In the genomic region with DNA sequence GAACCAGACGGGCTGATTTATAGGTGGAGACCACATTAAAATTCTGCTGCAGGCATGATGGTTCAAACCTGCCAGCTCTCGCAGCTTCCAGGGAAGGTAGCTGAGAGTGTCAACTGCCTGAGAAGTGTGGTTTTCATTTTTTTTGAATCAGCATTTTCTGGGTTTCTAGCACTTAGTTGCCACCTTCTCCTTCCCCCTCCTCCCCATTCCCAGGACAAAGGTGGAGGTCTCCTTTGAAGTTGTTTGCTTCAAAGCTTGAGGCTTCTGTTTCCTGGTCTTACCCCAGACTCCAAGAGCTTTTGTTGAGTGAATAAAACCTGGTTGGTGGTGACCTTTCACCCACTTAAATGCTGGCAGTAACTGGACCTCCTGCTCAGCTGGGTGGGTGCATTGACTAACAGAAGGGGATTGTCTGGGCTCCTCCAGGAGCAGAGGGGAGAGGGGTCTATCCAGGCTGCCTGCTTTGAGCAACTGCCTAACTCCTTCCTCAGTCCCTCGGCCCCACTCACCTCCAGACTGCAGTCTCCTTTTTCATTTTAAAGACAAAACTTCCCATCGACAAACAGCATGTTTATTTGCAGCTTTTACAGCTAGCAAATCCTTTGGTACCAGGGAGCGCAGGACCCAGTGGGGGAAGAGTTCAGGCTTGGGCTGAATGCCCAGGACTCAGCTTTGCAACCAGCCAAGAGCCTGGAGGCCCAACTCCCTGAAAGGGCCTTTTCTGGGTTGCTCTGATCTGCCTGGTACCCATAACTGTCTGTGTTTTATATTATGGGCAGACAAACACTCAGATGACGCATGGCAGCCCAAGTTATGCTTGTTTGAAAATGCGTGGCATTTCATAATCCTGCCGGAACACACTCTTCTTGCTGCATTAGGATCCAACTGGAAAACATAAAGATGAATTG, we compare ENCODE assay signal across 7 cellular contexts. TPM values are rescaled to one million over a fixed set of nuclear protein-coding genes. Genes with fewer than 3 reads are reported as not detected.
DNase-seq lines count a peak whose midpoint lies in the region; ATAC-seq and TF ChIP-seq lines count a peak whose summit lies in the region.

No MANE protein-coding gene starts in this region.

- H3K18ac ChIP-seq in mesenchymal stem cell (ENCODE audit: low read depth in 1 of 2, low read length in 2 of 2) = no peak overlapping the region

- peak overlapping the region; percentile 90 for H3K4me3 Mint-ChIP-seq in endodermal cell

- H3K27ac Mint-ChIP-seq in endodermal cell = peak overlapping the region; percentile 85

- no peak overlapping the region for H3K4ac ChIP-seq in mesenchymal stem cell (ENCODE audit: low read depth in 1 of 2, low read length in 2 of 2)

- H3K27me3 ChIP-seq in endodermal cell (ENCODE audit: control insufficient read depth, insufficient read depth, low read length, poor library complexity, severe bottlenecking) = no peaks in the 10 kb centered on the region
- H3K27me3 ChIP-seq in mesenchymal stem cell (ENCODE audit: control insufficient read depth in 1 of 2, insufficient read depth in 1 of 2, low read length in 2 of 2) = no peaks in the 10 kb centered on the region
- peaks cover 0 to 4% (median 0%) of the 10 kb centered on the region in 4 donors for H3K27me3 ChIP-seq in upper lobe of left lung

- ATAC-seq in upper lobe of left lung (ENCODE audit: low FRiP score in 2 of 2) (peak; percentile 12 to 23), GM18520 (IDR thresholded peaks at IDR 0.05; ENCODE audit: unreplicated experiment) (no peak), GM18873 (IDR thresholded peaks at IDR 0.05; ENCODE audit: low FRiP score, unreplicated experiment) (no peak)

- peaks cover 37% of the 10 kb centered on the region for H3K4me1 Mint-ChIP-seq in endodermal cell

- H3K9me3 Mint-ChIP-seq in endodermal cell = no peaks in the 10 kb centered on the region

- H3K23ac ChIP-seq in mesenchymal stem cell (ENCODE audit: low read length in 2 of 2) = no peak overlapping the region

- H3K9me3 ChIP-seq in endodermal cell (ENCODE audit: control insufficient read depth, low read length) (no peaks in the 10 kb centered on the region), mesenchymal stem cell (ENCODE audit: control insufficient read depth, low read length) (no peaks in the 10 kb centered on the region), upper lobe of left lung (no peaks in the 10 kb centered on the region)

- H2BK120ac ChIP-seq in mesenchymal stem cell (ENCODE audit: low read depth, low read length) = peak overlapping the region; percentile 22

- no peak overlapping the region for H2BK15ac ChIP-seq in mesenchymal stem cell (ENCODE audit: low read depth, poor library complexity, severe bottlenecking)

- H3K79me1 ChIP-seq in mesenchymal stem cell (replicated peaks; ENCODE audit: low read length, poor library complexity, severe bottlenecking) = peaks cover 3% of the 10 kb centered on the region

- peak in 2 of 4 donors; percentile 35 to 49 for TF ChIP-seq POLR2A in upper lobe of left lung (IDR thresholded peaks at IDR 0.05)

- H4K91ac ChIP-seq in mesenchymal stem cell (ENCODE audit: low read length) = no peak overlapping the region

- H3K4me3 ChIP-seq in endodermal cell (ENCODE audit: low read length) (peak overlapping the region; percentile 90), mesenchymal stem cell (ENCODE audit: insufficient read depth in 1 of 2, low read depth in 1 of 2, low read length in 2 of 2) (peak overlapping the region; percentile 8 to 29), upper lobe of left lung (peak overlapping the region in 3 of 4 donors; percentile 69 to 96 (median 77))

- no peak overlapping the region for H4K8ac ChIP-seq in mesenchymal stem cell (ENCODE audit: low read length)

- H3K14ac ChIP-seq in mesenchymal stem cell (ENCODE audit: low read length in 2 of 2) = no peak overlapping the region

- peak overlapping the region; percentile 78 for H3K27ac ChIP-seq in endodermal cell (ENCODE audit: low read depth, low read length)
- H3K27ac ChIP-seq in mesenchymal stem cell (ENCODE audit: low read length, poor library complexity, severe bottlenecking) = peak overlapping the region; percentile 84
- H3K27ac ChIP-seq in upper lobe of left lung = peak overlapping the region; percentile 97 to 99 (median 98)

- no peaks in the 10 kb centered on the region for H3K36me3 Mint-ChIP-seq in endodermal cell (ENCODE audit: low read depth)

- TF ChIP-seq CTCF in endodermal cell (conservative IDR thresholded peaks at IDR 0.05) (no peak), upper lobe of left lung (IDR thresholded peaks at IDR 0.05) (no peak)

- H2AK5ac ChIP-seq in mesenchymal stem cell (ENCODE audit: low read length, severe bottlenecking) = peak overlapping the region; percentile 51

- no peak overlapping the region for H2BK5ac ChIP-seq in mesenchymal stem cell (ENCODE audit: low read depth, low read length, poor library complexity, severe bottlenecking)

- WGBS in endodermal cell (ENCODE audit: insufficient coverage in 1 of 2, insufficient read length in 1 of 2), 2 experiments = 48 to 56% methylated on average over 7 to 8 of the region's 8 CpGs
- WGBS in mesenchymal stem cell = 49% methylated on average over 7 of the region's 8 CpGs
- WGBS in upper lobe of left lung, 2 donors = 32 to 50% methylated on average over 8 of the region's 8 CpGs

- no peak overlapping the region for H2AFZ ChIP-seq in mesenchymal stem cell (ENCODE audit: low read depth, low read length)

- H3K9ac ChIP-seq in endodermal cell (ENCODE audit: extremely low read depth, low read length, poor library complexity, severe bottlenecking) (no peak overlapping the region), mesenchymal stem cell (ENCODE audit: low read length) (peak overlapping the region; percentile 42)

- peak overlapping the region; percentile 61 for H3K4me2 ChIP-seq in mesenchymal stem cell (ENCODE audit: low read length, poor library complexity, severe bottlenecking)

- H3K4me1 ChIP-seq in endodermal cell (ENCODE audit: control insufficient read depth, insufficient read depth, low read length) (peaks cover 16% of the 10 kb centered on the region), mesenchymal stem cell (ENCODE audit: control insufficient read depth, insufficient read depth, low read depth, low read length) (peaks cover 9% of the 10 kb centered on the region), upper lobe of left lung (peaks cover 8 to 39% (median 29%) of the 10 kb centered on the region in 4 donors)

- no peaks in the 10 kb centered on the region for H3K36me3 ChIP-seq in endodermal cell (ENCODE audit: control insufficient read depth, insufficient read depth, low read length)
- H3K36me3 ChIP-seq in mesenchymal stem cell (ENCODE audit: control insufficient read depth in 1 of 2, insufficient read depth in 2 of 2, low read depth in 1 of 2, low read length in 2 of 2) = peaks cover 0 to 16% of the 10 kb centered on the region in 2 experiments
- peaks cover 0 to 25% (median 6%) of the 10 kb centered on the region in 4 donors for H3K36me3 ChIP-seq in upper lobe of left lung

- H3K27me3 Mint-ChIP-seq in endodermal cell (ENCODE audit: insufficient read depth) = peaks cover 4% of the 10 kb centered on the region

- H2BK12ac ChIP-seq in mesenchymal stem cell (ENCODE audit: low read length in 2 of 2) = no peak overlapping the region

- DNase-seq in NCI-H446 treated with DMSO at 0.1 percent for 48 hours (lab: John Stamatoyannopoulos, UW) (peak; percentile 75), endodermal cell (peak; percentile 85), mesenchymal stem cell (peak; percentile 89), upper lobe of left lung (peak in 1 of 2 donors; percentile 45), NCI-H2227 treated with DMSO at 0.1 percent for 48 hours (lab: John Stamatoyannopoulos, UW) (no peak)

- peak in 1 of 4 donors; percentile 19 for TF ChIP-seq EP300 in upper lobe of left lung (IDR thresholded peaks at IDR 0.05)

RNA-seq across cellular contexts. Expression of gene RHOB, which starts 3.6 kb away (rescaled TPM):
- 10 to 100 TPM; 25.6 to 47.0 TPM for total RNA-seq in endodermal cell
- polyA plus RNA-seq in endodermal cell (2013, experiment 1 of 2) = 148 TPM
- polyA plus RNA-seq in endodermal cell (2013, experiment 2 of 2) = 167 TPM
- 126 TPM for polyA plus RNA-seq in mesenchymal stem cell (2013, experiment 1 of 2)
- 126 TPM for polyA plus RNA-seq in mesenchymal stem cell (2013, experiment 2 of 2)
- 100 to 1,000 TPM; 193 to 583 (median 336) TPM for total RNA-seq in upper lobe of left lung

Comparison
In these comparisons a context has a peak if more than half of its experiments do, and no peak if none do; other contexts are left out.
1. H3K4me3 ChIP-seq: peak in every context shown above with its lines; median percentile 90 in endodermal cell; 77 in upper lobe of left lung; 18 in mesenchymal stem cell.
2. ATAC-seq: peak in upper lobe of left lung (2 of 2); none in GM18520 (single experiment) and GM18873 (single experiment).
3. RNA of gene RHOB, which starts 3.6 kb away (total RNA-seq): 193 to 583 TPM in upper lobe of left lung; 25.6 to 47.0 TPM in endodermal cell; every median in the first group is over 4 times any median in the second.
4. Peak in every context shown above with its lines, with median percentiles within 50 percentile points of each other: H3K27ac ChIP-seq.